ENCODE assay signal across 9 cellular contexts in genomic region chr11:22192289-22192641, GRCh38. TPM values are rescaled to one million over a fixed set of nuclear protein-coding genes. Genes with fewer than 3 reads are reported as not detected.
DNase-seq lines count a peak whose midpoint lies in the region; ATAC-seq, FAIRE-seq and TF ChIP-seq lines count a peak whose summit lies in the region.
"Had no signal": no experiment of that assay in that cellular context is flagged by ENCODE, and none has a peak within 500 bp of the region (broad histone marks: within the 10 kb centered on the region; RNA-seq: fewer than 3 reads in every experiment).

No MANE protein-coding gene starts in this region.

- H3K9me3 Mint-ChIP-seq in CD14-positive monocyte = peaks cover 0 to 4% (median 3%) of the 10 kb centered on the region in 7 donors

- H3K4me3 ChIP-seq in HAP-1 = peak overlapping the region; percentile 53
- H3K4me3 ChIP-seq in adrenal gland = peak overlapping the region; percentile 61 to 94 (median 82)
- H3K4me3 ChIP-seq in HepG2 (replicated peaks in 1 of 3; ENCODE audit: insufficient read depth in 1 of 3, low read depth in 2 of 3, low read length in 3 of 3) = peak overlapping the region; percentile 60 to 70 (median 64)
- H3K4me3 ChIP-seq in thoracic aorta = peak overlapping the region; percentile 91

- H3K27ac Mint-ChIP-seq in CD14-positive monocyte = peak overlapping the region in 5 of 7 donors; percentile 42 to 88 (median 66)

- TF ChIP-seq EP300 in HepG2 (IDR thresholded peaks at IDR 0.05; ENCODE audit: low read depth in 2 of 2, low read length in 2 of 2) (no peak), HepG2 (CRISPR knock-in tag; IDR thresholded peaks at IDR 0.05; ENCODE audit: borderline replicate concordance) (no peak)

- no peak for TF ChIP-seq CTCF in CD14-positive monocyte (IDR thresholded peaks at IDR 0.05)
- peak in 3 of 6 experiments; percentile 9 to 25 (median 24) for TF ChIP-seq CTCF in adrenal gland (IDR thresholded peaks at IDR 0.05)
- TF ChIP-seq CTCF in HepG2 (CRISPR knock-in tag; IDR thresholded peaks at IDR 0.05) = peak; percentile 56
- TF ChIP-seq CTCF in thoracic aorta (IDR thresholded peaks at IDR 0.05) = no peak

- H3K27me3 ChIP-seq in HAP-1 (ENCODE audit: low read depth) = no peaks in the 10 kb centered on the region
- H3K27me3 ChIP-seq in adrenal gland = no peaks in the 10 kb centered on the region
- peaks cover 0 to 7% of the 10 kb centered on the region in 2 experiments; a peak in 2 of 5 replicates for H3K27me3 ChIP-seq in HepG2 (ENCODE audit: control insufficient read depth in 1 of 2, insufficient read depth in 2 of 2, low read length in 2 of 2)
- H3K27me3 ChIP-seq in thoracic aorta (replicated peaks; ENCODE audit: insufficient read depth) = no peaks in the 10 kb centered on the region

- H3K36me3 ChIP-seq in HAP-1 (replicated peaks) (no peaks in the 10 kb centered on the region), adrenal gland (replicated peaks in 1 of 2) (no peaks in the 10 kb centered on the region), HepG2 (replicated peaks in 1 of 2; ENCODE audit: control insufficient read depth in 1 of 2, insufficient read depth in 2 of 2, low read length in 2 of 2) (no peaks in the 10 kb centered on the region), thoracic aorta (no peaks in the 10 kb centered on the region)

- no TSS peak for BruUV-seq in HepG2 (replicated peaks; lab: Mats Ljungman, UMichigan)

- DNase-seq in CD14-positive monocyte (ENCODE audit: low spot score) (no peak), HAP-1 (ENCODE audit: low spot score in 2 of 2) (peak; percentile 43 to 56), adrenal gland (peak in 4 of 7 donors; percentile 17 to 29 (median 22)), HepG2 (ENCODE audit: low spot score) (peak; percentile 12), thoracic aorta (ENCODE audit: low spot score) (no peak), CD1c-positive myeloid dendritic cell (ENCODE audit: extremely low spot score) (no peak)
- no peak for DNase-seq in stimulated activated naive CD4-positive, alpha-beta T cell treated with Interleukin-2 at 50 U/mL for 16 hours (lab: John Stamatoyannopoulos, UW)

- H3K27me3 Mint-ChIP-seq in CD14-positive monocyte (ENCODE audit: low read depth in 3 of 3) = peaks cover 11 to 19% (median 13%) of the 10 kb centered on the region in 3 donors

- TF ChIP-seq RAD21 in HepG2 (CRISPR knock-in tag; IDR thresholded peaks at IDR 0.05) = no peak

- H3K4me3 Mint-ChIP-seq in CD14-positive monocyte = peak overlapping the region; percentile 98 to 99

- intact Hi-C loops in CD14-positive monocyte (cut with micrococcal nuclease) (no loop called here), adrenal gland (cut with DNase I) (no loop called here), HepG2 (cut with micrococcal nuclease; ENCODE audit: unreplicated experiment) (no loop called here)

- WGBS in adrenal gland, 4 donors = 0 to 5% (median 3%) methylated on average over 2 to 7 of the region's 7 CpGs
- WGBS in HepG2 (ENCODE audit: low lambda C conversion rate) = 0% methylated on average over 5 of the region's 7 CpGs

- H2AFZ ChIP-seq in HepG2 (ENCODE audit: low read length) = peak overlapping the region; percentile 8

- no peaks in the 10 kb centered on the region for H3K79me2 ChIP-seq in HepG2 (ENCODE audit: insufficient read depth, low read length)

- peak overlapping the region; percentile 78 for H3K4me2 ChIP-seq in HepG2 (ENCODE audit: low read depth, low read length)

- ATAC-seq in HepG2 = peak; percentile 91
- ATAC-seq in thoracic aorta (ENCODE audit: insufficient number of reproducible peaks, low FRiP score, low read depth) = no peak
- ATAC-seq in HG03460 (IDR thresholded peaks at IDR 0.05; ENCODE audit: unreplicated experiment) = no peak

- H4K20me1 ChIP-seq in HepG2 (ENCODE audit: insufficient read depth, low read length) = no peaks in the 10 kb centered on the region

- TF ChIP-seq POLR2A in adrenal gland (IDR thresholded peaks at IDR 0.05) (no peak), HepG2 (IDR thresholded peaks at IDR 0.05; ENCODE audit: insufficient read depth in 1 of 2, low read depth in 2 of 2, low read length in 2 of 2) (no peak)

- CTCF ChIA-PET in HepG2 (lab: Yijun Ruan, JAX; ENCODE audit: low intra/inter-chr PET ratio, low total read pairs) = no interaction called here

- H3K9ac ChIP-seq in HepG2 (ENCODE audit: insufficient read depth, low read depth, low read length) = peak overlapping the region; percentile 39; the same call in 1 of the 2 replicates

- peaks cover 28% of the 10 kb centered on the region for H3K4me1 Mint-ChIP-seq in CD14-positive monocyte

- no peaks in the 10 kb centered on the region for H3K36me3 Mint-ChIP-seq in CD14-positive monocyte

- no peak for FAIRE-seq in HepG2 (lab: Jason Lieb, UNC)
- FAIRE-seq: endometrium had no signal

- H3K4me1 ChIP-seq in HAP-1 (peaks cover 19% of the 10 kb centered on the region), adrenal gland (replicated peaks in 1 of 2) (peaks cover 6 to 14% of the 10 kb centered on the region in 2 donors), HepG2 (ENCODE audit: insufficient read depth, low read length) (no peaks in the 10 kb centered on the region), thoracic aorta (ENCODE audit: control insufficient read depth in 1 of 2, low read depth in 2 of 2) (peaks cover 6 to 17% of the 10 kb centered on the region in 2 donors)

- in situ Hi-C loops in HAP-1 (cut with MboI; ENCODE audit: low sequenced_read_pairs) = no loop called here
- in situ Hi-C loops in HepG2 (cut with HindIII; ENCODE audit: extremely low pct_ligation_motif_present, low pct_unique_long_range_greater_than_20kb) = no loop called here

- H3K9me3 ChIP-seq in HAP-1 = no peaks in the 10 kb centered on the region
- no peaks in the 10 kb centered on the region for H3K9me3 ChIP-seq in adrenal gland (replicated peaks in 1 of 3)
- no peaks in the 10 kb centered on the region for H3K9me3 ChIP-seq in HepG2 (ENCODE audit: low read length)
- H3K9me3 ChIP-seq in thoracic aorta = no peaks in the 10 kb centered on the region

- POLR2A ChIA-PET in HepG2 (lab: Yijun Ruan, JAX) = no interaction called here

- H3K27ac ChIP-seq in adrenal gland = peak overlapping the region in 3 of 5 donors; percentile 24 to 71 (median 63)
- H3K27ac ChIP-seq in HepG2 (ENCODE audit: extremely low read length, insufficient read depth, low read length) = no peak overlapping the region
- peak overlapping the region in 1 of 2 donors; percentile 27 for H3K27ac ChIP-seq in thoracic aorta

TF ChIP-seq in HepG2, 621 proteins besides CTCF, POLR2A, EP300 and RAD21 (continues in another document):
- TF ChIP-seq MEIS1 (CRISPR knock-in tag; IDR thresholded peaks at IDR 0.05; ENCODE audit: borderline replicate concordance) = no peak
- no peak for TF ChIP-seq ZNF441 (CRISPR knock-in tag; IDR thresholded peaks at IDR 0.05; ENCODE audit: borderline replicate concordance)
- TF ChIP-seq HOXA9 (CRISPR knock-in tag; IDR thresholded peaks at IDR 0.05; ENCODE audit: borderline replicate concordance) = no peak
- TF ChIP-seq ZMYM4 (CRISPR knock-in tag; IDR thresholded peaks at IDR 0.05) = peak; percentile 58
- TF ChIP-seq HMGXB4 (CRISPR knock-in tag; IDR thresholded peaks at IDR 0.05; ENCODE audit: borderline replicate concordance in 1 of 2, low read depth in 1 of 2) = peak in 1 of 2 experiments; percentile 46; a peak in 1 of 4 replicates
- no peak for TF ChIP-seq MATR3 (CRISPR knock-in tag; IDR thresholded peaks at IDR 0.05)
- TF ChIP-seq NFE2L2 (IDR thresholded peaks at IDR 0.05; ENCODE audit: low read length) = no peak
- TF ChIP-seq AGO1 (IDR thresholded peaks at IDR 0.05; ENCODE audit: low read depth, low read length, poor library complexity, severe bottlenecking) = no peak
- TF ChIP-seq RNF2 (conservative IDR thresholded peaks at IDR 0.05; ENCODE audit: low read depth) = no peak

RNA-seq across cellular contexts. Expression of gene ANO5, which starts 0.6 kb away (rescaled TPM):
- 1 to 10 TPM; 1.0 to 1.1 TPM for polyA plus RNA-seq in CD14-positive monocyte
- 10 to 100 TPM in 3 of 8 donors, 1 to 10 TPM in 5; 7.9 to 18.0 (median 9.2) TPM for total RNA-seq in adrenal gland
- polyA plus RNA-seq in adrenal gland = 1 to 10 TPM; 2.4 to 9.1 (median 3.5) TPM
- 0.02 TPM in 1 of 2 replicates, not detected in the other for total RNA-seq in HepG2 (2016; rRNA removed; fragmentation: Illumina TruSeq; extraction: Trizol)
- total RNA-seq in HepG2 (2016; cell fraction: cytosol; rRNA removed; fragmentation: Illumina TruSeq; extraction: Trizol; ENCODE audit: low read depth) = under 0.01 and 0.09 TPM in 2 replicates
- total RNA-seq in HepG2 (2016; cell fraction: insoluble cytoplasmic fraction; rRNA removed; fragmentation: Illumina TruSeq; extraction: Trizol) = not detected in 2 replicates
- 0.03 TPM in 1 of 2 replicates, not detected in the other for total RNA-seq in HepG2 (2016; cell fraction: membrane; rRNA removed; fragmentation: Illumina TruSeq; extraction: Trizol)
- total RNA-seq in HepG2 (2016; cell fraction: nucleus; rRNA removed; fragmentation: Illumina TruSeq; extraction: Trizol) = not detected in 2 replicates
- 0.03 and 0.08 TPM in 2 replicates for polyA plus RNA-seq in HepG2 (2011; rRNA removed)
- polyA plus RNA-seq in HepG2 (2011; cell fraction: cytosol; rRNA removed) = 0.03 and 0.09 TPM in 2 replicates
- polyA plus RNA-seq in HepG2 (2011; cell fraction: nucleus; rRNA removed) = 0.03 and 0.24 TPM in 2 replicates
- polyA plus RNA-seq in HepG2 (2012) = 0.03 and 0.13 TPM in 2 replicates
- not detected in 2 replicates for polyA plus RNA-seq in HepG2 (2016; cell fraction: cytosol; fragmentation: Illumina TruSeq; extraction: Trizol; ENCODE audit: low read depth)
- polyA plus RNA-seq in HepG2 (2016; cell fraction: insoluble cytoplasmic fraction; fragmentation: Illumina TruSeq; extraction: Trizol; ENCODE audit: low read depth) = not detected in 2 replicates
- polyA plus RNA-seq in HepG2 (2016; cell fraction: membrane; fragmentation: Illumina TruSeq; extraction: Trizol; ENCODE audit: low read depth) = not detected in 2 replicates
- polyA plus RNA-seq in HepG2 (2016; cell fraction: nucleus; fragmentation: Illumina TruSeq; extraction: Trizol; ENCODE audit: insufficient read depth, low read depth) = 0.08 TPM in 1 of 2 replicates, not detected in the other
- not detected in 2 replicates for polyA minus RNA-seq in HepG2 (2011; rRNA and poly(A)+ RNA removed; ENCODE audit: low replicate concordance)
- polyA minus RNA-seq in HepG2 (2011; cell fraction: cytosol; rRNA and poly(A)+ RNA removed) = not detected in 2 replicates
- polyA minus RNA-seq in HepG2 (2011; cell fraction: nucleus; rRNA and poly(A)+ RNA removed) = 0.26 and 0.37 TPM in 2 replicates
- total RNA-seq in thoracic aorta = 1 to 10 TPM; 6.5 to 7.9 TPM

Comparison
In these comparisons a context has a peak if more than half of its experiments do, and no peak if none do; other contexts are left out.
1. DNase-seq: peak in HAP-1 (2 of 2), adrenal gland (4 of 7) and HepG2 (single experiment); none in CD14-positive monocyte (single experiment), thoracic aorta (single experiment), CD1c-positive myeloid dendritic cell (single experiment) and stimulated activated naive CD4-positive, alpha-beta T cell treated with Interleukin-2 at 50 U/mL for 16 hours (single experiment).
2. Peak in every context shown above with its lines, with median percentiles within 50 percentile points of each other: H3K4me3 ChIP-seq.